In the genomic region with DNA sequence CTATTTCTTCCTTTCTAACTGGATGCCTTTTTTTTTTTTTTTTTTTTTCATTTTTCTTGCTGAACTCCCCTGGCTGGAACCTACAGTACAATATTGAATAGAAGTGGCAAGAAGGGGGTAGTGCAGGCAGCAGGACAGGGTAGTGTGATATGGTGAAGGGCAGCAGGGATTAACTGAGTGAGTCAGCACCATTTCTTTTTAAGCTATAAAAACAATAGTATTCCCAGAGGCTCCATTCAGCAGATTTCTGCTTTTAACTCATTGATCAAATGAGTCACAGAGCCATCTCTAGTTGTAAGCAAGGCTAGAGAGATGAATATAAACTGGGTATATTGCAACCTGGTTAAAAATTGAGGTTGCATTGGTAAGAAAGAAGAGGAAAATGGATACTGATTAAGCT, we compare ENCODE assay signal across 1 cellular context.
TF ChIP-seq lines count a peak whose summit lies in the region.

No MANE protein-coding gene starts in this region.

TF ChIP-seq in HepG2, 621 proteins besides CTCF, POLR2A, EP300 and RAD21:
- TF ChIP-seq, protein P1, sequence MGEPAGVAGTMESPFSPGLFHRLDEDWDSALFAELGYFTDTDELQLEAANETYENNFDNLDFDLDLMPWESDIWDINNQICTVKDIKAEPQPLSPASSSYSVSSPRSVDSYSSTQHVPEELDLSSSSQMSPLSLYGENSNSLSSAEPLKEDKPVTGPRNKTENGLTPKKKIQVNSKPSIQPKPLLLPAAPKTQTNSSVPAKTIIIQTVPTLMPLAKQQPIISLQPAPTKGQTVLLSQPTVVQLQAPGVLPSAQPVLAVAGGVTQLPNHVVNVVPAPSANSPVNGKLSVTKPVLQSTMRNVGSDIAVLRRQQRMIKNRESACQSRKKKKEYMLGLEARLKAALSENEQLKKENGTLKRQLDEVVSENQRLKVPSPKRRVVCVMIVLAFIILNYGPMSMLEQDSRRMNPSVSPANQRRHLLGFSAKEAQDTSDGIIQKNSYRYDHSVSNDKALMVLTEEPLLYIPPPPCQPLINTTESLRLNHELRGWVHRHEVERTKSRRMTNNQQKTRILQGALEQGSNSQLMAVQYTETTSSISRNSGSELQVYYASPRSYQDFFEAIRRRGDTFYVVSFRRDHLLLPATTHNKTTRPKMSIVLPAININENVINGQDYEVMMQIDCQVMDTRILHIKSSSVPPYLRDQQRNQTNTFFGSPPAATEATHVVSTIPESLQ (CRISPR knock-in tag; conservative IDR thresholded peaks at IDR 0.05) = no peak
- TF ChIP-seq, protein P2, sequence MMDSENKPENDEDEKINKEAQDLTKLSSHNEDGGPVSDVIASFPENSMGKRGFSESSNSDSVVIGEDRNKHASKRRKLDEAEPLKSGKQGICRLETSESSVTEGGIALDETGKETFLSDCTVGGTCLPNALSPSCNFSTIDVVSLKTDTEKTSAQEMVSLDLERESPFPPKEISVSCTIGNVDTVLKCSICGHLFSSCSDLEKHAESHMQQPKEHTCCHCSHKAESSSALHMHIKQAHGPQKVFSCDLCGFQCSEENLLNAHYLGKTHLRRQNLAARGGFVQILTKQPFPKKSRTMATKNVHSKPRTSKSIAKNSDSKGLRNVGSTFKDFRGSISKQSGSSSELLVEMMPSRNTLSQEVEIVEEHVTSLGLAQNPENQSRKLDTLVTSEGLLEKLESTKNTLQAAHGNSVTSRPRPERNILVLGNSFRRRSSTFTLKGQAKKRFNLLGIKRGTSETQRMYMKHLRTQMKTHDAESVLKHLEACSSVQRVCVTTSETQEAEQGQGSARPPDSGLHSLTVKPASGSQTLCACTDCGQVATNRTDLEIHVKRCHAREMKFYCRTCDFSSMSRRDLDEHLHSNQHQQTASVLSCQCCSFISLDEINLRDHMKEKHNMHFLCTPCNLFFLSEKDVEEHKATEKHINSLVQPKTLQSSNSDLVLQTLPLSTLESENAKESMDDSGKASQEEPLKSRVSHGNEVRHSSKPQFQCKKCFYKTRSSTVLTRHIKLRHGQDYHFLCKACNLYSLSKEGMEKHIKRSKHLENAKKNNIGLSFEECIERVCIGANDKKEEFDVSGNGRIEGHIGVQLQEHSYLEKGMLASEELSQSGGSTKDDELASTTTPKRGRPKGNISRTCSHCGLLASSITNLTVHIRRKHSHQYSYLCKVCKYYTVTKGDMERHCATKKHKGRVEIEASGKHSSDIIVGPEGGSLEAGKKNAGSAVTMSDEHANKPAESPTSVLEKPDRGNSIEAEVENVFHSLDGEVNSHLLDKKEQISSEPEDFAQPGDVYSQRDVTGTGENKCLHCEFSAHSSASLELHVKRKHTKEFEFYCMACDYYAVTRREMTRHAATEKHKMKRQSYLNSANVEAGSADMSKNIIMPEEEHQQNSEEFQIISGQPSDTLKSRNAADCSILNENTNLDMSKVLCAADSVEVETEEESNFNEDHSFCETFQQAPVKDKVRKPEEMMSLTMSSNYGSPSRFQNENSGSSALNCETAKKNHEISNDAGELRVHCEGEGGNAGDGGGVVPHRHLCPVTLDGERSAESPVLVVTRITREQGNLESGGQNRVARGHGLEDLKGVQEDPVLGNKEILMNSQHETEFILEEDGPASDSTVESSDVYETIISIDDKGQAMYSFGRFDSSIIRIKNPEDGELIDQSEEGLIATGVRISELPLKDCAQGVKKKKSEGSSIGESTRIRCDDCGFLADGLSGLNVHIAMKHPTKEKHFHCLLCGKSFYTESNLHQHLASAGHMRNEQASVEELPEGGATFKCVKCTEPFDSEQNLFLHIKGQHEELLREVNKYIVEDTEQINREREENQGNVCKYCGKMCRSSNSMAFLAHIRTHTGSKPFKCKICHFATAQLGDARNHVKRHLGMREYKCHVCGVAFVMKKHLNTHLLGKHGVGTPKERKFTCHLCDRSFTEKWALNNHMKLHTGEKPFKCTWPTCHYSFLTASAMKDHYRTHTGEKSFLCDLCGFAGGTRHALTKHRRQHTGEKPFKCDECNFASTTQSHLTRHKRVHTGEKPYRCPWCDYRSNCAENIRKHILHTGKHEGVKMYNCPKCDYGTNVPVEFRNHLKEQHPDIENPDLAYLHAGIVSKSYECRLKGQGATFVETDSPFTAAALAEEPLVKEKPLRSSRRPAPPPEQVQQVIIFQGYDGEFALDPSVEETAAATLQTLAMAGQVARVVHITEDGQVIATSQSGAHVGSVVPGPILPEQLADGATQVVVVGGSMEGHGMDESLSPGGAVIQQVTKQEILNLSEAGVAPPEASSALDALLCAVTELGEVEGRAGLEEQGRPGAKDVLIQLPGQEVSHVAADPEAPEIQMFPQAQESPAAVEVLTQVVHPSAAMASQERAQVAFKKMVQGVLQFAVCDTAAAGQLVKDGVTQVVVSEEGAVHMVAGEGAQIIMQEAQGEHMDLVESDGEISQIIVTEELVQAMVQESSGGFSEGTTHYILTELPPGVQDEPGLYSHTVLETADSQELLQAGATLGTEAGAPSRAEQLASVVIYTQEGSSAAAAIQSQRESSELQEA (CRISPR knock-in tag; IDR thresholded peaks at IDR 0.05; ENCODE audit: not compliant biosample characterization) = no peak
- TF ChIP-seq DMAP1 (CRISPR knock-in tag; IDR thresholded peaks at IDR 0.05) (no peak), ZNF382 (CRISPR knock-in tag; IDR thresholded peaks at IDR 0.05; ENCODE audit: borderline replicate concordance) (no peak), ZMYM2 (CRISPR knock-in tag; IDR thresholded peaks at IDR 0.05) (no peak), EED (CRISPR knock-in tag; IDR thresholded peaks at IDR 0.05) (no peak), ZNF101 (CRISPR knock-in tag; IDR thresholded peaks at IDR 0.05; ENCODE audit: borderline replicate concordance, low read depth) (no peak), HMGA1 (CRISPR knock-in tag; conservative IDR thresholded peaks at IDR 0.05) (no peak), SUZ12 (IDR thresholded peaks at IDR 0.05; ENCODE audit: low read depth, low read length) (no peak)
- TF ChIP-seq, protein P3, sequence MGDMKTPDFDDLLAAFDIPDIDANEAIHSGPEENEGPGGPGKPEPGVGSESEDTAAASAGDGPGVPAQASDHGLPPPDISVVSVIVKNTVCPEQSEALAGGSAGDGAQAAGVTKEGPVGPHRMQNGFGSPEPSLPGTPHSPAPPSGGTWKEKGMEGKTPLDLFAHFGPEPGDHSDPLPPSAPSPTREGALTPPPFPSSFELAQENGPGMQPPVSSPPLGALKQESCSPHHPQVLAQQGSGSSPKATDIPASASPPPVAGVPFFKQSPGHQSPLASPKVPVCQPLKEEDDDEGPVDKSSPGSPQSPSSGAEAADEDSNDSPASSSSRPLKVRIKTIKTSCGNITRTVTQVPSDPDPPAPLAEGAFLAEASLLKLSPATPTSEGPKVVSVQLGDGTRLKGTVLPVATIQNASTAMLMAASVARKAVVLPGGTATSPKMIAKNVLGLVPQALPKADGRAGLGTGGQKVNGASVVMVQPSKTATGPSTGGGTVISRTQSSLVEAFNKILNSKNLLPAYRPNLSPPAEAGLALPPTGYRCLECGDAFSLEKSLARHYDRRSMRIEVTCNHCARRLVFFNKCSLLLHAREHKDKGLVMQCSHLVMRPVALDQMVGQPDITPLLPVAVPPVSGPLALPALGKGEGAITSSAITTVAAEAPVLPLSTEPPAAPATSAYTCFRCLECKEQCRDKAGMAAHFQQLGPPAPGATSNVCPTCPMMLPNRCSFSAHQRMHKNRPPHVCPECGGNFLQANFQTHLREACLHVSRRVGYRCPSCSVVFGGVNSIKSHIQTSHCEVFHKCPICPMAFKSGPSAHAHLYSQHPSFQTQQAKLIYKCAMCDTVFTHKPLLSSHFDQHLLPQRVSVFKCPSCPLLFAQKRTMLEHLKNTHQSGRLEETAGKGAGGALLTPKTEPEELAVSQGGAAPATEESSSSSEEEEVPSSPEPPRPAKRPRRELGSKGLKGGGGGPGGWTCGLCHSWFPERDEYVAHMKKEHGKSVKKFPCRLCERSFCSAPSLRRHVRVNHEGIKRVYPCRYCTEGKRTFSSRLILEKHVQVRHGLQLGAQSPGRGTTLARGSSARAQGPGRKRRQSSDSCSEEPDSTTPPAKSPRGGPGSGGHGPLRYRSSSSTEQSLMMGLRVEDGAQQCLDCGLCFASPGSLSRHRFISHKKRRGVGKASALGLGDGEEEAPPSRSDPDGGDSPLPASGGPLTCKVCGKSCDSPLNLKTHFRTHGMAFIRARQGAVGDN (CRISPR knock-in tag; IDR thresholded peaks at IDR 0.05) = no peak
